Comparison of ENCODE assay signal across 8 cellular contexts in the genomic region with DNA sequence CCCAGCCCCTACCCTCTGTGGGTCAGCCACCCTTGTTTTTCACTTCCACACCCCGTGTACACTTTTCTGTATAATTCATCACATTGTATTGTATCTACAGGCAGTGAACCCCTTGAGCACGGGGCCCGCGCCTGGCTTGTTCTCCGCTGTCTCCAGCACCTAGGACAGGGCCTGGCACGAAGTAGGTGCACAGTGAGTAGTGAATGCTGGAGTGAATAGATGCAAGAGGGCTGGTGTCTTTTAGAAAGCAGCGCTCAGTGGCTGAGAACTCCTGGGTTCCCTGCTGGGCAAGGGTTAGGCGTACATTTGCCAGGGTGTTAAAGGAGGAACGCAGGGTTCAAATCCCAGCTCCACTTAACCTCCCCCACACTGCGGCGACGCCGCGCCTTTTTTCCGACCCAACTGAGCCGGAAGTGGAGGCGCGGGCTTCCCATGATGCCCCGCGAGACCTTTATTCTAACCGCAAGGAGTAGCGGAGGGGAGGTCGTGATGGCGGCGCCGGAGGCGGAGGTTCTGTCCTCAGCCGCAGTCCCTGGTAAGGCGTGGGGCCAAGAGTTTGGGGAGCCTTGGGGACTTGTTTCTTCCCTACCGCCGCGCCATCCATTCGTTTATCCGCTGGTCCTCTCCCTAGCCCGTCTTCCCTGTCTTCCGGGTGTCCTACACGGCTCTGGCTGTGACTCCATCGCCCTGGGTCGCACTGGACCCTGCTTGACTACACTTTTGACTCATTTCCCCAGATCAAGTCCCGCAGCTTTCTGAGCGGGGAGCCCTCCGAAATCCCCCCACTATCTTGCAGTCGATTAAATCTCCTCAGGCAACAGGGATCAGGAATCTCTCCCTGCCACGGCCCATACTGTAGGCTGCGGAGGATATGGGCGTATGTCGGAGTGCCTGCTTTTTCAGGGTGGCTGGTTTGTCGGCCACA. TPM values are rescaled to one million over a fixed set of nuclear protein-coding genes. Genes with fewer than 3 reads are reported as not detected.
DNase-seq lines count a peak whose midpoint lies in the region; ATAC-seq and TF ChIP-seq lines count a peak whose summit lies in the region.

A gene with protein sequence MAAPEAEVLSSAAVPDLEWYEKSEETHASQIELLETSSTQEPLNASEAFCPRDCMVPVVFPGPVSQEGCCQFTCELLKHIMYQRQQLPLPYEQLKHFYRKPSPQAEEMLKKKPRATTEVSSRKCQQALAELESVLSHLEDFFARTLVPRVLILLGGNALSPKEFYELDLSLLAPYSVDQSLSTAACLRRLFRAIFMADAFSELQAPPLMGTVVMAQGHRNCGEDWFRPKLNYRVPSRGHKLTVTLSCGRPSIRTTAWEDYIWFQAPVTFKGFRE (plus strand): TSS at position 454 of the 925 bp plus-strand sequence. CDS start 36 bp downstream, at position 490.

- DNase-seq in AG20443 (ENCODE audit: low spot score) (peak; percentile 86), NCI-H510A treated with DMSO at 0.1 percent for 48 hours (lab: John Stamatoyannopoulos, UW) (peak; percentile 82), cerebellum (ENCODE audit: low spot score) (peak; percentile 82), kidney glomerular epithelial cell (lab: John Stamatoyannopoulos, UW) (peak; percentile 76)
- peak; percentile 79 to 82 for DNase-seq in activated CD4-positive, alpha-beta T cell treated with anti-CD3 and anti-CD28 coated beads for 24 hours (ENCODE audit: low read depth in 2 of 2)
- peak; percentile 69 to 85 for DNase-seq in stimulated activated CD4-positive, alpha-beta T cell treated with anti-CD3 and anti-CD28 coated beads, Interleukin-15, amount 100 ng/mL, for 48 hours (ENCODE audit: low read depth in 2 of 2)

- ATAC-seq in HG03439 (IDR thresholded peaks at IDR 0.05; ENCODE audit: unreplicated experiment): peak; percentile 76

- peak; percentile 96 for TF ChIP-seq POLR2A in GM19193 (IDR thresholded peaks at IDR 0.05; ENCODE audit: extremely low read depth, insufficient read depth, insufficient read length)

RNA-seq across cellular contexts. Expression of the gene that starts here (rescaled TPM):
- total RNA-seq in cerebellum: 11.9 TPM

Comparison
In these comparisons a context has a peak if more than half of its experiments do, and no peak if none do; other contexts are left out.
1. Peak in every context shown above with its lines: DNase-seq and ATAC-seq.